In genomic region chr17:37609170-37610040, GRCh38 we compare ENCODE assay signal across 1 cellular context.
A peak's percentile ranks its signal among the peaks of the same experiment; 100 is the strongest.
TF ChIP-seq lines count a peak whose summit lies in the region.

Gene SYNRG, minus strand, starts transcription at chr17:37609418. Its CDS starts 63 bp downstream, at chr17:37609355.

TF ChIP-seq in HepG2, 621 proteins besides CTCF, POLR2A, EP300 and RAD21 (continued from another document and continues in another):
- TF ChIP-seq ZNF761 (CRISPR knock-in tag; conservative IDR thresholded peaks at IDR 0.05) (peak; percentile 47; the same call in 1 of the 2 replicates), ZC3H4 (CRISPR knock-in tag; IDR thresholded peaks at IDR 0.05; ENCODE audit: borderline replicate concordance) (peak; percentile 74), NFRKB (IDR thresholded peaks at IDR 0.05) (no peak; the same call in 1 of the 2 replicates), SMARCC2 (IDR thresholded peaks at IDR 0.05) (no peak), HOXA3 (CRISPR knock-in tag; IDR thresholded peaks at IDR 0.05) (peak; percentile 93), ZNF230 (CRISPR knock-in tag; IDR thresholded peaks at IDR 0.05) (peak; percentile 65; the same call in 1 of the 2 replicates), ZNF724P (CRISPR knock-in tag; IDR thresholded peaks at IDR 0.05; ENCODE audit: borderline replicate concordance) (no peak), BRD4 (CRISPR knock-in tag; IDR thresholded peaks at IDR 0.05) (peak; percentile 51; the same call in 1 of the 2 replicates), PITX1 (CRISPR knock-in tag; IDR thresholded peaks at IDR 0.05) (no peak), CCDC6 (CRISPR knock-in tag; IDR thresholded peaks at IDR 0.05) (peak; percentile 23; the same call in 1 of the 2 replicates), ZNF580 (CRISPR knock-in tag; IDR thresholded peaks at IDR 0.05; ENCODE audit: borderline replicate concordance, low read depth) (peak; percentile 67; the same call in 1 of the 2 replicates), ATF2 (CRISPR knock-in tag; IDR thresholded peaks at IDR 0.05) (peak; percentile 50; the same call in 1 of the 2 replicates), ZNF329 (CRISPR knock-in tag; IDR thresholded peaks at IDR 0.05; ENCODE audit: low read depth) (peak; percentile 29; the same call in 1 of the 2 replicates), ESRRA (CRISPR knock-in tag; IDR thresholded peaks at IDR 0.05; ENCODE audit: low read depth) (peak; percentile 59; the same call in 1 of the 2 replicates), ZNF430 (CRISPR knock-in tag; IDR thresholded peaks at IDR 0.05) (peak; percentile 43; the same call in 1 of the 2 replicates), HHEX (CRISPR knock-in tag; IDR thresholded peaks at IDR 0.05) (no peak), BATF2 (CRISPR knock-in tag; IDR thresholded peaks at IDR 0.05) (no peak; the same call in 1 of the 2 replicates), SOX5 (CRISPR knock-in tag; IDR thresholded peaks at IDR 0.05; ENCODE audit: borderline replicate concordance) (peak; percentile 52; the same call in 1 of the 2 replicates), ZNF547 (CRISPR knock-in tag; IDR thresholded peaks at IDR 0.05) (peak; percentile 40; the same call in 1 of the 2 replicates), ZNF574 (CRISPR knock-in tag; IDR thresholded peaks at IDR 0.05) (peak; percentile 81), RBM22 (optimal IDR thresholded peaks at IDR 0.05; ENCODE audit: low read length) (peak; percentile 82), NFYB (CRISPR knock-in tag; IDR thresholded peaks at IDR 0.05) (no peak), SMYD3 (CRISPR knock-in tag; IDR thresholded peaks at IDR 0.05) (peak; percentile 64; the same call in 1 of the 2 replicates), RXRA (CRISPR knock-in tag; IDR thresholded peaks at IDR 0.05) (peak; percentile 60), MTA3 (CRISPR knock-in tag; IDR thresholded peaks at IDR 0.05) (no peak), ZSCAN12 (CRISPR knock-in tag; IDR thresholded peaks at IDR 0.05) (peak; percentile 92), NKX3-1 (CRISPR knock-in tag; IDR thresholded peaks at IDR 0.05) (peak; percentile 65), THAP8 (CRISPR knock-in tag; IDR thresholded peaks at IDR 0.05; ENCODE audit: borderline replicate concordance) (no peak; the same call in 1 of the 2 replicates), ARID2 (CRISPR knock-in tag; IDR thresholded peaks at IDR 0.05; ENCODE audit: borderline replicate concordance) (0 out of 2 replicates have a peak, but pooled peaks have one; percentile 67), GATAD1 (CRISPR knock-in tag; IDR thresholded peaks at IDR 0.05) (peak; percentile 88), SRY (CRISPR knock-in tag; IDR thresholded peaks at IDR 0.05) (peak; percentile 77; the same call in 1 of the 2 replicates), ATF4 (CRISPR knock-in tag; IDR thresholded peaks at IDR 0.05) (no peak), FOXA3 (CRISPR knock-in tag; IDR thresholded peaks at IDR 0.05) (peak; percentile 47), ZNF225 (CRISPR knock-in tag; IDR thresholded peaks at IDR 0.05) (peak; percentile 30; the same call in 1 of the 2 replicates), CSRNP2 (CRISPR knock-in tag; conservative IDR thresholded peaks at IDR 0.05; ENCODE audit: low read depth) (no peak), ZFYVE20 (CRISPR knock-in tag; IDR thresholded peaks at IDR 0.05; ENCODE audit: borderline replicate concordance, low read depth) (no peak), ZSCAN31 (CRISPR knock-in tag; IDR thresholded peaks at IDR 0.05; ENCODE audit: low read depth) (peak; percentile 56; the same call in 1 of the 2 replicates), TARDBP (CRISPR knock-in tag; IDR thresholded peaks at IDR 0.05) (peak; percentile 90), ZNF570 (CRISPR knock-in tag; IDR thresholded peaks at IDR 0.05; ENCODE audit: borderline replicate concordance) (no peak), USF2 (IDR thresholded peaks at IDR 0.05; ENCODE audit: low read depth, low read length) (peak; percentile 99), USF2 (CRISPR knock-in tag; IDR thresholded peaks at IDR 0.05; ENCODE audit: borderline replicate concordance) (peak; percentile 90; the same call in 1 of the 2 replicates), ZNF260 (CRISPR knock-in tag; IDR thresholded peaks at IDR 0.05; ENCODE audit: borderline replicate concordance, low read depth) (no peak), PRDM10 (CRISPR knock-in tag; IDR thresholded peaks at IDR 0.05; ENCODE audit: low read depth) (no peak), FOXC1 (CRISPR knock-in tag; IDR thresholded peaks at IDR 0.05; ENCODE audit: borderline replicate concordance) (0 out of 2 replicates have a peak, but pooled peaks have one; percentile 24), NRL (CRISPR knock-in tag; IDR thresholded peaks at IDR 0.05; ENCODE audit: borderline replicate concordance) (0 out of 2 replicates have a peak, but pooled peaks have one; percentile 43), HIVEP1 (CRISPR knock-in tag; IDR thresholded peaks at IDR 0.05) (no peak), ZNF703 (CRISPR knock-in tag; IDR thresholded peaks at IDR 0.05; ENCODE audit: borderline replicate concordance) (peak; percentile 74), IKZF1 (IDR thresholded peaks at IDR 0.05) (no peak), ZBTB4 (CRISPR knock-in tag; IDR thresholded peaks at IDR 0.05; ENCODE audit: borderline replicate concordance) (no peak)
